In the genomic region with DNA sequence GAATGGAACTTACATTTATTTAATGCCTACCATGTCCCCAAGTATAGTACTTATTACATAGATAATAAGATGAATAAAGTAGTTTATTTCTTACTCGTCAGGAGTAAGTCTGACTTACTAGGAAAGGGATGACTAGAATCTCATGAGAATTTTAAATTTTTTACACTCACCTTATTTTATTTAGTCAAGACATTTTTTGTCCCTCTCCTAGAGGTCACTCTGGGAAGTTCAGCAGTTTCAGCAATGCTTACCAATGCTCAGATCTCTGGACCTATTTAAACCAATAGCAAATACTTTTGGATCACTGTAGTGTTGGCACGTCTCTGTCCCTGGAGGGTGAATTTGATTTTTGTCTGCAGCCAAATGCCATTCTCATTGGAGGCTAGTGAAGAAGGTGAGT, we compare ENCODE assay signal across 1 cellular context.
TF ChIP-seq lines count a peak whose summit lies in the region.

No MANE protein-coding gene starts in this region.

TF ChIP-seq in HCT116, 20 proteins besides CTCF, POLR2A, EP300 and RAD21:
- TF ChIP-seq TCF7L2 (IDR thresholded peaks at IDR 0.05; ENCODE audit: borderline replicate concordance, extremely low read depth, insufficient read depth, insufficient read length) (no peak), CEBPB (IDR thresholded peaks at IDR 0.05; ENCODE audit: low read depth) (no peak)
